ENCODE assay signal across 1 cellular context in the genomic region with DNA sequence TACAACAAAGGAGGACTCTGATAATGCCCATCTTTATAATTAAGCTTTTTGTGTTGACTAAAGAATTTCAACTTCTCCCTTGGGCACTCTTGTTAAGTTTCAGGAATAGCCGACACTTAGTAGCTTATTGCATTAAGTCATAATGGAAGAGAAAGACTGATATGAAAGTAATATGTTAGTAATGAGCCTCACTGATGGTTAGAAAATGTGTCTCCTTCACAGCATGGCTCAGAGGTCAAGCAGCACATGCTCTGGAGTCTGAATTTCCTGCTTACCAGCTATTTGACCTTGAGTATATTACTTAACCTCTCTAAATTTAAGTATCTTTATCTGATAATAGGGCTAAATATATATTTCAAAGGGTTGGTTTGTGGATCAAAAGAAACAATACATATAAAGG.
TF ChIP-seq lines count a peak whose summit lies in the region.

No MANE protein-coding gene starts in this region.

TF ChIP-seq in SK-N-SH treated with all-trans-retinoic acid at 6 μM for 48 hours, 23 proteins besides CTCF, POLR2A, EP300 and RAD21 (continued from another document):
- TF ChIP-seq SNAI2 (CRISPR knock-in tag; IDR thresholded peaks at IDR 0.05) (no peak), ZNF565 (CRISPR knock-in tag; conservative IDR thresholded peaks at IDR 0.05; ENCODE audit: low read depth) (no peak), ARNTL (CRISPR knock-in tag; IDR thresholded peaks at IDR 0.05; ENCODE audit: borderline replicate concordance, low read depth) (no peak), TCF4 (CRISPR knock-in tag; IDR thresholded peaks at IDR 0.05; ENCODE audit: borderline replicate concordance) (no peak), BACH2 (CRISPR knock-in tag; IDR thresholded peaks at IDR 0.05; ENCODE audit: borderline replicate concordance) (no peak)
- TF ChIP-seq, protein P1, sequence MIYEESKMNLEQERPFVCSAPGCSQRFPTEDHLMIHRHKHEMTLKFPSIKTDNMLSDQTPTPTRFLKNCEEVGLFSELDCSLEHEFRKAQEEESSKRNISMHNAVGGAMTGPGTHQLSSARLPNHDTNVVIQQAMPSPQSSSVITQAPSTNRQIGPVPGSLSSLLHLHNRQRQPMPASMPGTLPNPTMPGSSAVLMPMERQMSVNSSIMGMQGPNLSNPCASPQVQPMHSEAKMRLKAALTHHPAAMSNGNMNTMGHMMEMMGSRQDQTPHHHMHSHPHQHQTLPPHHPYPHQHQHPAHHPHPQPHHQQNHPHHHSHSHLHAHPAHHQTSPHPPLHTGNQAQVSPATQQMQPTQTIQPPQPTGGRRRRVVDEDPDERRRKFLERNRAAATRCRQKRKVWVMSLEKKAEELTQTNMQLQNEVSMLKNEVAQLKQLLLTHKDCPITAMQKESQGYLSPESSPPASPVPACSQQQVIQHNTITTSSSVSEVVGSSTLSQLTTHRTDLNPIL (CRISPR knock-in tag; IDR thresholded peaks at IDR 0.05; ENCODE audit: low read depth) = no peak
